ENCODE assay signal across 13 cellular contexts in genomic region chr2:17757321-17757720, GRCh38. TPM values are rescaled to one million over a fixed set of nuclear protein-coding genes. Genes with fewer than 3 reads are reported as not detected.
DNase-seq lines count a peak whose midpoint lies in the region; ATAC-seq and TF ChIP-seq lines count a peak whose summit lies in the region.
"Had no signal": no experiment of that assay in that cellular context is flagged by ENCODE, and none has a peak within 500 bp of the region (broad histone marks: within the 10 kb centered on the region; RNA-seq: fewer than 3 reads in every experiment).

No MANE protein-coding gene starts in this region.

- intact Hi-C loops in OCI-LY7 (cut with micrococcal nuclease; ENCODE audit: unreplicated experiment): loop anchor here (10.0 kb wide), 1 partner anchor 1103 kb away; no protein-coding TSS in a partner anchor

- no peak for ATAC-seq in HG03280 (IDR thresholded peaks at IDR 0.05; ENCODE audit: unreplicated experiment)
- ATAC-seq: body of pancreas had no signal

- DNase-seq in GM12865 (ENCODE audit: low read depth) (no peak), OCI-LY7 (ENCODE audit: low spot score) (no peak), epithelial cell of prostate (ENCODE audit: low read depth, low spot score) (no peak), pulmonary artery endothelial cell (ENCODE audit: low read depth, low spot score) (peak; percentile 70), SK-N-DZ (ENCODE audit: low spot score) (no peak), DMS153 treated with DMSO at 0.1 percent for 48 hours (lab: John Stamatoyannopoulos, UW; ENCODE audit: unreplicated experiment) (no peak)
- DNase-seq: activated CD8-positive, alpha-beta memory T cell treated with anti-CD3 and anti-CD28 coated beads, Interleukin-2, amount 50 U/mL, for 4 hours; body of pancreas; NCI-H524 treated with DMSO at 0.1 percent for 48 hours; T-helper 9 cell had no signal

- CTCF ChIA-PET in OCI-LY7 (lab: Charles Lee; ENCODE audit: unreplicated experiment): no interaction called here

- no peaks in the 10 kb centered on the region for H3K9me3 ChIP-seq in OCI-LY7 (ENCODE audit: low read length)
- H3K9me3 ChIP-seq: body of pancreas had no signal

- H3K27ac ChIP-seq in OCI-LY7 (ENCODE audit: low read depth, low read length, poor library complexity, severe bottlenecking): no peak overlapping the region
- H3K27ac ChIP-seq in epithelial cell of prostate: peak overlapping the region; percentile 8
- H3K27ac ChIP-seq: body of pancreas had no signal

- peak overlapping the region; percentile 88 for H3K4me2 ChIP-seq in OCI-LY7 (ENCODE audit: low read length)

- H3K4me3 ChIP-seq in GM12865 (ENCODE audit: low read depth, low read length) (peak overlapping the region; percentile 16), OCI-LY7 (ENCODE audit: low read depth, low read length, poor library complexity, severe bottlenecking) (peak overlapping the region; percentile 33)
- H3K4me3 ChIP-seq: body of pancreas had no signal

- H3K79me2 ChIP-seq in OCI-LY7 (ENCODE audit: insufficient read depth, low read depth, low read length): peaks cover 85% of the 10 kb centered on the region

- H4K20me1 ChIP-seq in OCI-LY7 (ENCODE audit: insufficient read depth, low read length): peaks cover 40% of the 10 kb centered on the region

- POLR2A ChIA-PET in OCI-LY7 (lab: Charles Lee): interaction anchor here (0.7 to 2.4 kb wide), 2 partner anchors 10 to 111 kb away, joined by 8 to 10 read pairs; no protein-coding TSS in a partner anchor

- BruUV-seq in OCI-LY7 (replicated peaks; lab: Mats Ljungman, UMichigan): no TSS peak

- peaks cover 60% of the 10 kb centered on the region for H3K36me3 ChIP-seq in OCI-LY7 (ENCODE audit: insufficient read depth, low read length)

- H3K9me2 ChIP-seq in OCI-LY7 (ENCODE audit: insufficient read depth, low read length): no peaks in the 10 kb centered on the region

- H2AFZ ChIP-seq in OCI-LY7 (ENCODE audit: low read length): no peak overlapping the region

- H3K4me1 ChIP-seq in OCI-LY7 (ENCODE audit: insufficient read depth, low read length, poor library complexity, severe bottlenecking): peaks cover 24% of the 10 kb centered on the region

- TF ChIP-seq CTCF in GM12865 (IDR thresholded peaks at IDR 0.05; ENCODE audit: insufficient read depth, low read depth, low read length, missing control alignments) (no peak), OCI-LY7 (conservative IDR thresholded peaks at IDR 0.05; ENCODE audit: low read length) (peak; percentile 38; the same call in 1 of the 2 replicates)

RNA-seq across cellular contexts. Expression of gene GEN1, which starts 3.4 kb away (rescaled TPM):
- total RNA-seq in OCI-LY7 (2014; rRNA removed; shearing (Covaris generic)): 37.6 and 52.5 TPM in 2 replicates
- total RNA-seq in OCI-LY7 (2022): 101 and 112 TPM in 2 replicates
- total RNA-seq in pulmonary artery endothelial cell: 8.3 and 17.1 TPM in 2 replicates
- 16.0 and 30.4 TPM in 2 replicates for polyA plus RNA-seq in SK-N-DZ (2014; cell fraction: cytosol; rRNA removed)
- polyA plus RNA-seq in SK-N-DZ (2014; cell fraction: nucleus; rRNA removed): 50.3 and 61.7 TPM in 2 replicates

RNA-seq across cellular contexts. Expression of gene SMC6, which starts 3.7 kb away (rescaled TPM):
- 37.0 and 48.9 TPM in 2 replicates for total RNA-seq in OCI-LY7 (2014; rRNA removed; shearing (Covaris generic))
- total RNA-seq in OCI-LY7 (2022) (62.4 and 70.7 TPM in 2 replicates), pulmonary artery endothelial cell (36.2 and 39.0 TPM in 2 replicates)
- 20.6 and 27.3 TPM in 2 replicates for polyA plus RNA-seq in SK-N-DZ (2014; cell fraction: cytosol; rRNA removed)
- 30.5 and 34.9 TPM in 2 replicates for polyA plus RNA-seq in SK-N-DZ (2014; cell fraction: nucleus; rRNA removed)

RNA-seq across cellular contexts. Expression of gene MSGN1, which starts 58.9 kb away (rescaled TPM):
- total RNA-seq in OCI-LY7 (2014; rRNA removed; shearing (Covaris generic)): not detected in 2 replicates
- total RNA-seq in OCI-LY7 (2022) (not detected in 2 replicates), pulmonary artery endothelial cell (not detected in 2 replicates)
- polyA plus RNA-seq in SK-N-DZ (2014; cell fraction: cytosol; rRNA removed): not detected in 2 replicates
- polyA plus RNA-seq in SK-N-DZ (2014; cell fraction: nucleus; rRNA removed): not detected in 2 replicates
- total RNA-seq: body of pancreas, frontal cortex had no signal
- polyA plus RNA-seq: IgD-negative memory B cell had no signal
